Comparison of ENCODE assay signal across 18 cellular contexts in genomic region chr3:149459491-149460057, GRCh38. TPM values are rescaled to one million over a fixed set of nuclear protein-coding genes. Genes with fewer than 3 reads are reported as not detected.
DNase-seq lines count a peak whose midpoint lies in the region; ATAC-seq, FAIRE-seq and TF ChIP-seq lines count a peak whose summit lies in the region.
"Had no signal": no experiment of that assay in that cellular context is flagged by ENCODE, and none has a peak within 500 bp of the region (broad histone marks: within the 10 kb centered on the region; RNA-seq: fewer than 3 reads in every experiment).

No MANE protein-coding gene starts in this region.

- H3K9me3 ChIP-seq in left ventricle myocardium inferior (replicated peaks) = peaks cover 2% of the 10 kb centered on the region
- H3K9me3 ChIP-seq in hepatocyte (ENCODE audit: low read depth) = no peaks in the 10 kb centered on the region
- no peaks in the 10 kb centered on the region for H3K9me3 ChIP-seq in pancreas
- no peaks in the 10 kb centered on the region for H3K9me3 ChIP-seq in aorta (ENCODE audit: control insufficient read depth, low read length)
- H3K9me3 ChIP-seq: BLaER1 treated with 17β-estradiol and CSF1 and Interleukin-3, amounts not matched to agents 10 nM and 100 nM; Peyer's patch had no signal

- no peaks in the 10 kb centered on the region for H3K27me3 ChIP-seq in left ventricle myocardium inferior (ENCODE audit: low read depth)
- no peaks in the 10 kb centered on the region for H3K27me3 ChIP-seq in hepatocyte
- H3K27me3 ChIP-seq in pancreas = no peaks in the 10 kb centered on the region
- no peaks in the 10 kb centered on the region for H3K27me3 ChIP-seq in aorta (ENCODE audit: control insufficient read depth in 1 of 2, insufficient read depth in 2 of 2, low read length in 1 of 2)
- H3K27me3 ChIP-seq: BLaER1 treated with 17β-estradiol and CSF1 and Interleukin-3, amounts not matched to agents 10 nM and 100 nM; Peyer's patch had no signal

- H3K4me3 ChIP-seq in left ventricle myocardium inferior = no peak overlapping the region
- no peak overlapping the region for H3K4me3 ChIP-seq in hepatocyte
- H3K4me3 ChIP-seq in pancreas = no peak overlapping the region
- no peak overlapping the region for H3K4me3 ChIP-seq in aorta (ENCODE audit: low read length in 2 of 2)
- H3K4me3 ChIP-seq: BLaER1 treated with 17β-estradiol and CSF1 and Interleukin-3, amounts not matched to agents 10 nM and 100 nM; Peyer's patch had no signal

- no peak overlapping the region for H2AFZ ChIP-seq in hepatocyte

- ATAC-seq in pancreas (peak in 3 of 4 donors; percentile 20 to 61 (median 24)), aorta (ENCODE audit: low FRiP score) (no peak)

- intact Hi-C loops in left ventricle myocardium inferior (cut with micrococcal nuclease) (no loop called here), cardiac septum (cut with DNase I) (no loop called here), pancreas (cut with DNase I) (no loop called here), aorta (cut with DNase I) (no loop called here)

- H3K4me1 ChIP-seq in left ventricle myocardium inferior (no peaks in the 10 kb centered on the region), hepatocyte (ENCODE audit: insufficient read depth) (peaks cover 15% of the 10 kb centered on the region), pancreas (peaks cover 8 to 12% (median 12%) of the 10 kb centered on the region in 3 donors), aorta (ENCODE audit: control insufficient read depth in 1 of 2, insufficient read depth in 2 of 2, low read length in 2 of 2) (peaks cover 2 to 10% of the 10 kb centered on the region in 2 donors)
- H3K4me1 ChIP-seq: BLaER1 treated with 17β-estradiol and CSF1 and Interleukin-3, amounts not matched to agents 10 nM and 100 nM; Peyer's patch had no signal

- H3K27ac ChIP-seq in left ventricle myocardium inferior (replicated peaks) = peak overlapping the region; percentile 49
- H3K27ac ChIP-seq in hepatocyte = peak overlapping the region; percentile 52
- peak overlapping the region in 3 of 4 donors; percentile 10 to 32 (median 22) for H3K27ac ChIP-seq in pancreas
- H3K27ac ChIP-seq in aorta (ENCODE audit: low read depth in 1 of 2, low read length in 2 of 2) = peak overlapping the region; percentile 30 to 37
- H3K27ac ChIP-seq: BLaER1 treated with 17β-estradiol and CSF1 and Interleukin-3, amounts not matched to agents 10 nM and 100 nM; Peyer's patch had no signal

- no peaks in the 10 kb centered on the region for H4K20me1 ChIP-seq in hepatocyte (ENCODE audit: insufficient read depth, poor library complexity, severe bottlenecking)
- H4K20me1 ChIP-seq: BLaER1 treated with 17β-estradiol and CSF1 and Interleukin-3, amounts not matched to agents 10 nM and 100 nM had no signal

- peak overlapping the region; percentile 33 for H3K4me2 ChIP-seq in hepatocyte
- H3K4me2 ChIP-seq: BLaER1 treated with 17β-estradiol and CSF1 and Interleukin-3, amounts not matched to agents 10 nM and 100 nM had no signal

- H3K36me3 ChIP-seq in left ventricle myocardium inferior = no peaks in the 10 kb centered on the region
- no peaks in the 10 kb centered on the region for H3K36me3 ChIP-seq in hepatocyte (replicated peaks; ENCODE audit: insufficient read depth, low read depth)
- no peaks in the 10 kb centered on the region for H3K36me3 ChIP-seq in pancreas
- H3K36me3 ChIP-seq in aorta (ENCODE audit: control insufficient read depth in 1 of 2, insufficient read depth in 2 of 2, low read length in 1 of 2) = no peaks in the 10 kb centered on the region
- H3K36me3 ChIP-seq: BLaER1 treated with 17β-estradiol and CSF1 and Interleukin-3, amounts not matched to agents 10 nM and 100 nM; Peyer's patch had no signal

- H3K9me2 ChIP-seq in hepatocyte (replicated peaks; ENCODE audit: insufficient read depth) = no peaks in the 10 kb centered on the region

- DNase-seq in left ventricle myocardium inferior (no peak), cardiac septum (ENCODE audit: low spot score) (no peak), hepatocyte (ENCODE audit: low spot score) (no peak), pancreas (no peak), aorta (no peak), GM20000 (ENCODE audit: low spot score) (no peak), DMS53 (lab: John Stamatoyannopoulos, UW) (no peak)
- no peak for DNase-seq in activated CD8-positive, alpha-beta memory T cell treated with anti-CD3 and anti-CD28 coated beads, Interleukin-2, amount 50 U/mL, for 48 hours
- DNase-seq: HCEC 1CT, NCI-H1417, NCI-H1930, NCI-H2171, NCI-H510A treated with DMSO at 0.1 percent for 48 hours, Peyer's patch had no signal

- 62% methylated on average over 6 of the region's 6 CpGs for WGBS in hepatocyte (ENCODE audit: low lambda C conversion rate, missing lambda C conversion rate)
- WGBS in pancreas, 2 donors = 71 to 75% methylated on average over 6 of the region's 6 CpGs
- 42 to 49% methylated on average over 6 of the region's 6 CpGs for WGBS in aorta, 2 donors

- no peak for FAIRE-seq in pancreas (lab: Jason Lieb, UNC)

- TF ChIP-seq CTCF in left ventricle myocardium inferior (IDR thresholded peaks at IDR 0.05; ENCODE audit: borderline replicate concordance) (no peak), hepatocyte (IDR thresholded peaks at IDR 0.05; ENCODE audit: poor library complexity) (no peak), pancreas (IDR thresholded peaks at IDR 0.05) (no peak), GM20000 (IDR thresholded peaks at IDR 0.05; ENCODE audit: extremely low read depth, missing control alignments) (no peak)

- H3K79me2 ChIP-seq in hepatocyte = no peaks in the 10 kb centered on the region

RNA-seq across cellular contexts. Expression of gene TM4SF4, which starts 14.9 kb away (rescaled TPM):
- total RNA-seq in left ventricle myocardium inferior = not detected
- not detected for total RNA-seq in cardiac septum
- total RNA-seq in hepatocyte = 763 and 899 TPM in 2 replicates
- 366 and 434 TPM in 2 replicates for polyA plus RNA-seq in hepatocyte
- 10 to 100 TPM; 38.2 to 90.1 (median 45.8) TPM for total RNA-seq in pancreas
- polyA plus RNA-seq in pancreas = 100 to 1,000 TPM in 1 of 2 donors, 10 to 100 TPM in 1; 18.9 to 411 TPM
- total RNA-seq in aorta = not detected
- polyA plus RNA-seq in aorta = 10 to 100 TPM in 1 of 2 donors, under 1 TPM in 1; 0.20 to 83.4 TPM
- total RNA-seq: A172, Daoy had no signal
- polyA plus RNA-seq: IgD-negative memory B cell had no signal

Comparison
In these comparisons a context has a peak if more than half of its experiments do, and no peak if none do; other contexts are left out.
1. RNA of gene TM4SF4, which starts 14.9 kb away (total RNA-seq): 763 to 899 TPM in hepatocyte and 38.2 to 90.1 TPM in pancreas; not detected in aorta, not detected in left ventricle myocardium inferior (single experiment) and not detected in cardiac septum (single experiment); every median in the first group is over 10 times any median in the second.
2. Peak in every context shown above with its lines, with median percentiles within 50 percentile points of each other: H3K27ac ChIP-seq.